In the genomic region with DNA sequence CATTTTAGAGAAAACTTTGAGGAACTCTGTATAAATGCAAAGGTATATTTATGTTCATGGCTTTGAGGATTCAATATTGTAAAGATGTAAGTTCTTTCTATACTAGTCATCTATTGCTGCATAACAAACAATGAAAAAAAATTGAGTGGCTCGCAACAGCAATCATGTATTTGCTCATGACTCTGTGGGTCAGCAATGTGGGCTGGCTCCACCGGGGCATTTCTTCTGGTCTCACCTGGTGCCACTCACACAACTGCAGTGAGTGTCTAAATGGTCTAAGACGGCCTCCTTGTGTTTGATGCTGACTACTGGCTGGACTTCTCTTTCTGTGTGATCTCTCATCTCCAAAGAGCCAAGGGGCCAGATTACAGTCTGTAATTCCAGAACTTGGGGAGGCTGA, we compare ENCODE assay signal across 1 cellular context.
TF ChIP-seq lines count a peak whose summit lies in the region.

No MANE protein-coding gene starts in this region.

TF ChIP-seq in GM23338, 12 proteins besides CTCF, POLR2A, EP300 and RAD21 (continued from another document):
- TF ChIP-seq EZH2phosphoT487 (IDR thresholded peaks at IDR 0.05; ENCODE audit: unreplicated experiment) (no peak), STAT1 (IDR thresholded peaks at IDR 0.05; ENCODE audit: unreplicated experiment) (no peak), EZH2 (IDR thresholded peaks at IDR 0.05; ENCODE audit: low read depth, unreplicated experiment) (no peak), NANOG (IDR thresholded peaks at IDR 0.05; ENCODE audit: borderline replicate concordance) (no peak), JUNB (IDR thresholded peaks at IDR 0.05; ENCODE audit: unreplicated experiment) (no peak), ZNF114 (CRISPR knock-in tag; IDR thresholded peaks at IDR 0.05) (no peak), POLR2AphosphoS5 (IDR thresholded peaks at IDR 0.05; ENCODE audit: low read depth) (no peak), ZNF331 (CRISPR knock-in tag; IDR thresholded peaks at IDR 0.05; ENCODE audit: low read depth) (no peak)
- TF ChIP-seq, protein P1, sequence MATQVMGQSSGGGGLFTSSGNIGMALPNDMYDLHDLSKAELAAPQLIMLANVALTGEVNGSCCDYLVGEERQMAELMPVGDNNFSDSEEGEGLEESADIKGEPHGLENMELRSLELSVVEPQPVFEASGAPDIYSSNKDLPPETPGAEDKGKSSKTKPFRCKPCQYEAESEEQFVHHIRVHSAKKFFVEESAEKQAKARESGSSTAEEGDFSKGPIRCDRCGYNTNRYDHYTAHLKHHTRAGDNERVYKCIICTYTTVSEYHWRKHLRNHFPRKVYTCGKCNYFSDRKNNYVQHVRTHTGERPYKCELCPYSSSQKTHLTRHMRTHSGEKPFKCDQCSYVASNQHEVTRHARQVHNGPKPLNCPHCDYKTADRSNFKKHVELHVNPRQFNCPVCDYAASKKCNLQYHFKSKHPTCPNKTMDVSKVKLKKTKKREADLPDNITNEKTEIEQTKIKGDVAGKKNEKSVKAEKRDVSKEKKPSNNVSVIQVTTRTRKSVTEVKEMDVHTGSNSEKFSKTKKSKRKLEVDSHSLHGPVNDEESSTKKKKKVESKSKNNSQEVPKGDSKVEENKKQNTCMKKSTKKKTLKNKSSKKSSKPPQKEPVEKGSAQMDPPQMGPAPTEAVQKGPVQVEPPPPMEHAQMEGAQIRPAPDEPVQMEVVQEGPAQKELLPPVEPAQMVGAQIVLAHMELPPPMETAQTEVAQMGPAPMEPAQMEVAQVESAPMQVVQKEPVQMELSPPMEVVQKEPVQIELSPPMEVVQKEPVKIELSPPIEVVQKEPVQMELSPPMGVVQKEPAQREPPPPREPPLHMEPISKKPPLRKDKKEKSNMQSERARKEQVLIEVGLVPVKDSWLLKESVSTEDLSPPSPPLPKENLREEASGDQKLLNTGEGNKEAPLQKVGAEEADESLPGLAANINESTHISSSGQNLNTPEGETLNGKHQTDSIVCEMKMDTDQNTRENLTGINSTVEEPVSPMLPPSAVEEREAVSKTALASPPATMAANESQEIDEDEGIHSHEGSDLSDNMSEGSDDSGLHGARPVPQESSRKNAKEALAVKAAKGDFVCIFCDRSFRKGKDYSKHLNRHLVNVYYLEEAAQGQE (IDR thresholded peaks at IDR 0.05; ENCODE audit: unreplicated experiment) = no peak
- TF ChIP-seq, protein P2, sequence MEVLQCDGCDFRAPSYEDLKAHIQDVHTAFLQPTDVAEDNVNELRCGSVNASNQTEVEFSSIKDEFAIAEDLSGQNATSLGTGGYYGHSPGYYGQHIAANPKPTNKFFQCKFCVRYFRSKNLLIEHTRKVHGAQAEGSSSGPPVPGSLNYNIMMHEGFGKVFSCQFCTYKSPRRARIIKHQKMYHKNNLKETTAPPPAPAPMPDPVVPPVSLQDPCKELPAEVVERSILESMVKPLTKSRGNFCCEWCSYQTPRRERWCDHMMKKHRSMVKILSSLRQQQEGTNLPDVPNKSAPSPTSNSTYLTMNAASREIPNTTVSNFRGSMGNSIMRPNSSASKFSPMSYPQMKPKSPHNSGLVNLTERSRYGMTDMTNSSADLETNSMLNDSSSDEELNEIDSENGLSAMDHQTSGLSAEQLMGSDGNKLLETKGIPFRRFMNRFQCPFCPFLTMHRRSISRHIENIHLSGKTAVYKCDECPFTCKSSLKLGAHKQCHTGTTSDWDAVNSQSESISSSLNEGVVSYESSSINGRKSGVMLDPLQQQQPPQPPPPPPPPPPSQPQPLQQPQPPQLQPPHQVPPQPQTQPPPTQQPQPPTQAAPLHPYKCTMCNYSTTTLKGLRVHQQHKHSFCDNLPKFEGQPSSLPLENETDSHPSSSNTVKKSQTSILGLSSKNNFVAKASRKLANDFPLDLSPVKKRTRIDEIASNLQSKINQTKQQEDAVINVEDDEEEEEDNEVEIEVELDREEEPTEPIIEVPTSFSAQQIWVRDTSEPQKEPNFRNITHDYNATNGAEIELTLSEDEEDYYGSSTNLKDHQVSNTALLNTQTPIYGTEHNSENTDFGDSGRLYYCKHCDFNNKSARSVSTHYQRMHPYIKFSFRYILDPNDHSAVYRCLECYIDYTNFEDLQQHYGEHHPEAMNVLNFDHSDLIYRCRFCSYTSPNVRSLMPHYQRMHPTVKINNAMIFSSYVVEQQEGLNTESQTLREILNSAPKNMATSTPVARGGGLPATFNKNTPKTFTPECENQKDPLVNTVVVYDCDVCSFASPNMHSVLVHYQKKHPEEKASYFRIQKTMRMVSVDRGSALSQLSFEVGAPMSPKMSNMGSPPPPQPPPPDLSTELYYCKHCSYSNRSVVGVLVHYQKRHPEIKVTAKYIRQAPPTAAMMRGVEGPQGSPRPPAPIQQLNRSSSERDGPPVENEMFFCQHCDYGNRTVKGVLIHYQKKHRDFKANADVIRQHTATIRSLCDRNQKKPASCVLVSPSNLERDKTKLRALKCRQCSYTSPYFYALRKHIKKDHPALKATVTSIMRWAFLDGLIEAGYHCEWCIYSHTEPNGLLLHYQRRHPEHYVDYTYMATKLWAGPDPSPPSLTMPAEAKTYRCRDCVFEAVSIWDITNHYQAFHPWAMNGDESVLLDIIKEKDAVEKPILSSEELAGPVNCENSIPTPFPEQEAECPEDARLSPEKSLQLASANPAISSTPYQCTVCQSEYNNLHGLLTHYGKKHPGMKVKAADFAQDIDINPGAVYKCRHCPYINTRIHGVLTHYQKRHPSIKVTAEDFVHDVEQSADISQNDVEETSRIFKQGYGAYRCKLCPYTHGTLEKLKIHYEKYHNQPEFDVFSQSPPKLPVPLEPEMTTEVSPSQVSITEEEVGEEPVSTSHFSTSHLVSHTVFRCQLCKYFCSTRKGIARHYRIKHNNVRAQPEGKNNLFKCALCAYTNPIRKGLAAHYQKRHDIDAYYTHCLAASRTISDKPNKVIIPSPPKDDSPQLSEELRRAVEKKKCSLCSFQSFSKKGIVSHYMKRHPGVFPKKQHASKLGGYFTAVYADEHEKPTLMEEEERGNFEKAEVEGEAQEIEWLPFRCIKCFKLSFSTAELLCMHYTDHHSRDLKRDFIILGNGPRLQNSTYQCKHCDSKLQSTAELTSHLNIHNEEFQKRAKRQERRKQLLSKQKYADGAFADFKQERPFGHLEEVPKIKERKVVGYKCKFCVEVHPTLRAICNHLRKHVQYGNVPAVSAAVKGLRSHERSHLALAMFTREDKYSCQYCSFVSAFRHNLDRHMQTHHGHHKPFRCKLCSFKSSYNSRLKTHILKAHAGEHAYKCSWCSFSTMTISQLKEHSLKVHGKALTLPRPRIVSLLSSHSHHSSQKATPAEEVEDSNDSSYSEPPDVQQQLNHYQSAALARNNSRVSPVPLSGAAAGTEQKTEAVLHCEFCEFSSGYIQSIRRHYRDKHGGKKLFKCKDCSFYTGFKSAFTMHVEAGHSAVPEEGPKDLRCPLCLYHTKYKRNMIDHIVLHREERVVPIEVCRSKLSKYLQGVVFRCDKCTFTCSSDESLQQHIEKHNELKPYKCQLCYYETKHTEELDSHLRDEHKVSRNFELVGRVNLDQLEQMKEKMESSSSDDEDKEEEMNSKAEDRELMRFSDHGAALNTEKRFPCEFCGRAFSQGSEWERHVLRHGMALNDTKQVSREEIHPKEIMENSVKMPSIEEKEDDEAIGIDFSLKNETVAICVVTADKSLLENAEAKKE (CRISPR knock-in tag; IDR thresholded peaks at IDR 0.05) = no peak
